ENCODE assay signal across 8 cellular contexts in the genomic region with DNA sequence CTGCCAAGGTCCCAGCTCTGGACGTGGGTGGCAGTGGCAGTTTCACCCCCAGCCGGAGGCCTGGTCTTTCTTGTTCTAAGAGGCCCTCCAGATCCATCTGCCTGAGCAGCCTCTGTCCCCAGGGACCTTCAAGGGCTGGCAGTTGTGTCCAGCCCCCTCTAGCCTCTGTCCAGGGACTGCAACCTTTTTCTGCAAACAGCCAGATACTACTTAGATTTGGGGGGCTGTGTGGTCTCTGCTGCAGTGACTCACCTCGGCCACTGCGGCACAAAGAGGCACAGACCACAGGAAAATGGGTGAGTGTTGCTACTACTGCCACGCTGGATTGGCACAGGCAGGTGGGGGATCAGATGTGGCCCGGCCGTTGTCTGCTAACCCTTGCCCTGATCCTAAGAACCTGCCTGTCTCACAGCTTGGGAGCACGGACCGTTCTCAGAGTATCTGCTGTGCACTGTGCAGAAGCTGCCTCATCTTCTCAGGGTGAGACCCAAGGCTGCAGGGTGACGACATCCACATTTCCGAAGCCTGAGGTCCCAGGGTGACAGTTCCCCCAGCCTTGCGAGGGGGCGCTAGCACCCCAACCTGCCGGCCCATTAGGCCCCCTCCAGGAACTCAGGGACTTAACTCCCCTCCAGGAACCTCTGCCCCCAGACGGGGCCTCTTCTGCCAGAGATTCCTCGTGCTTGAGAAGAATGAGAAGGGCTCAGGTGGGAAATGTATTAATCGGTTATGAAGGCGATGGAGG. TPM values are rescaled to one million over a fixed set of nuclear protein-coding genes. Genes with fewer than 3 reads are reported as not detected.
DNase-seq lines count a peak whose midpoint lies in the region; ATAC-seq, FAIRE-seq and TF ChIP-seq lines count a peak whose summit lies in the region.
"Had no signal": no experiment of that assay in that cellular context is flagged by ENCODE, and none has a peak within 500 bp of the region (broad histone marks: within the 10 kb centered on the region; RNA-seq: fewer than 3 reads in every experiment).

No MANE protein-coding gene starts in this region.

- H3K9me3 ChIP-seq in HEK293 (ENCODE audit: control insufficient read depth, insufficient read depth, low read depth, low read length): no peaks in the 10 kb centered on the region
- H3K9me3 ChIP-seq in GM12878 (replicated peaks; ENCODE audit: control insufficient read depth, insufficient read depth, low read length): no peaks in the 10 kb centered on the region
- H3K9me3 ChIP-seq in neural cell (ENCODE audit: low read length): no peaks in the 10 kb centered on the region

- RAD21 ChIA-PET in GM12878 (lab: Charles Lee; ENCODE audit: unreplicated experiment): no interaction called here

- H3K4me3 ChIP-seq in HEK293 (ENCODE audit: low read depth, low read length) (no peak overlapping the region), GM12878 (no peak overlapping the region), neural cell (ENCODE audit: low read length) (no peak overlapping the region)

- FAIRE-seq in GM12878 (lab: Jason Lieb, UNC): no peak

- CTCF ChIA-PET in HEK293 (lab: Yijun Ruan, JAX) (interaction anchor here (0.6 to 14.2 kb wide), 7 partner anchors 14 to 1531 kb away, joined by 3 to 175 read pairs (median 13); partner anchors contain the start of genes BIRC5 and MXRA7), GM12878 (lab: Yijun Ruan, JAX) (interaction anchor here (2.5 to 3.9 kb wide), 3 partner anchors 19 to 59 kb away, joined by 8 to 37 read pairs (median 9); no protein-coding TSS in a partner anchor)

- TF ChIP-seq EP300 in GM12878 (IDR thresholded peaks at IDR 0.05; ENCODE audit: borderline replicate concordance in 1 of 2, control insufficient read depth in 1 of 2, low read depth in 2 of 2, low read length in 2 of 2): no peak
- TF ChIP-seq EP300 in neural cell (conservative IDR thresholded peaks at IDR 0.05; ENCODE audit: poor library complexity, severe bottlenecking): no peak

- SMC1A ChIA-PET in GM12878 (lab: Charles Lee; ENCODE audit: uncharacterized antibody, unreplicated experiment): no interaction called here

- H3K4me2 ChIP-seq in GM12878 (ENCODE audit: control insufficient read depth, insufficient read depth) (no peak overlapping the region), neural cell (ENCODE audit: low read length) (no peak overlapping the region)

- H3K9ac ChIP-seq in GM12878 (ENCODE audit: control insufficient read depth, insufficient read depth, low read length) (no peak overlapping the region), neural cell (ENCODE audit: low read length) (no peak overlapping the region)

- TF ChIP-seq CTCF in HEK293 (tag by site-specific recombination; IDR thresholded peaks at IDR 0.05) (0 out of 2 replicates have a peak, but pooled peaks have one; percentile 47), GM12878 (IDR thresholded peaks at IDR 0.05 in 2 of 3, conservative IDR thresholded peaks at IDR 0.05 in 1 of 3; ENCODE audit: control insufficient read depth in 2 of 3, extremely low read depth in 1 of 3, insufficient read depth in 1 of 3, low read depth in 3 of 3, low read length in 3 of 3) (0 out of 6 replicates have a peak, but pooled peaks of 1 of the 3 experiments have one; percentile 2), neural cell (IDR thresholded peaks at IDR 0.05; ENCODE audit: poor library complexity, severe bottlenecking) (peak; percentile 10)

- H3K27me3 ChIP-seq in GM12878 (replicated peaks in 1 of 2; ENCODE audit: control insufficient read depth in 2 of 2, insufficient read depth in 2 of 2, low read length in 1 of 2): peaks cover 0 to 6% of the 10 kb centered on the region in 2 experiments; a peak in 2 of 4 replicates
- no peaks in the 10 kb centered on the region for H3K27me3 ChIP-seq in neural cell (ENCODE audit: insufficient read depth, low read depth, low read length)

- TF ChIP-seq POLR2A in GM12878 (IDR thresholded peaks at IDR 0.05; ENCODE audit: low read depth, low read length): no peak

- H3K4me1 ChIP-seq in HEK293 (ENCODE audit: control insufficient read depth, insufficient read depth, low read length): peaks cover 1% of the 10 kb centered on the region
- H3K4me1 ChIP-seq in GM12878 (ENCODE audit: control insufficient read depth, insufficient read depth, low read length): no peaks in the 10 kb centered on the region

- no peaks in the 10 kb centered on the region for H4K20me1 ChIP-seq in GM12878 (ENCODE audit: control insufficient read depth, insufficient read depth)
- no peaks in the 10 kb centered on the region for H4K20me1 ChIP-seq in neural cell (ENCODE audit: insufficient read depth)

- intact Hi-C loops in GM12878 (cut with micrococcal nuclease; ENCODE audit: unreplicated experiment): no loop called here

- no peaks in the 10 kb centered on the region for H3K9me2 ChIP-seq in neural cell (ENCODE audit: insufficient read depth, low read length)

- ATAC-seq in GM12878 (peak; percentile 20; the same call in 2 of the 3 replicates), HG02981 (IDR thresholded peaks at IDR 0.05; ENCODE audit: unreplicated experiment) (no peak)

- H2AFZ ChIP-seq in GM12878 (ENCODE audit: control insufficient read depth, low read depth, low read length) (no peak overlapping the region), neural cell (ENCODE audit: low read depth, low read length) (no peak overlapping the region)

- no peaks in the 10 kb centered on the region for H3F3A ChIP-seq in neural cell (ENCODE audit: insufficient read depth, low read length, poor library complexity, severe bottlenecking)

- DNase-seq in GM12878 (ENCODE audit: low read depth, low spot score) (no peak), ecto neural progenitor cell (ENCODE audit: low spot score) (no peak)
- no peak for DNase-seq in activated naive CD4-positive, alpha-beta T cell treated with Interleukin-2 at 50 U/mL for 16 hours
- DNase-seq: activated effector memory CD4-positive, alpha-beta T cell treated with anti-CD3 and anti-CD28 coated beads, Interleukin-2, amount 50 U/mL, for 16 hours; NCI-H774 had no signal

- H3K27ac ChIP-seq in HEK293 (ENCODE audit: extremely low read depth, low read depth, low read length): 0 out of 2 replicates have a peak overlapping the region, but pooled peaks have one; percentile 33
- no peak overlapping the region for H3K27ac ChIP-seq in GM12878 (ENCODE audit: control insufficient read depth, insufficient read depth)
- no peak overlapping the region for H3K27ac ChIP-seq in neural cell (ENCODE audit: low read length)

- 29% methylated on average over 18 of the region's 18 CpGs for WGBS in GM12878 (ENCODE audit: insufficient coverage, insufficient replicate concordance, low lambda C conversion rate, missing lambda C conversion rate)

- POLR2A ChIA-PET in HEK293 (lab: Yijun Ruan, JAX) (interaction anchor here (0.6 to 0.9 kb wide), 3 partner anchors 12 to 550 kb away, joined by 3 to 7 read pairs (median 4); no protein-coding TSS in a partner anchor), GM12878 (lab: Charles Lee) (no interaction called here)

- BruUV-seq in GM12878 (replicated peaks; lab: Mats Ljungman, UMichigan): no TSS peak

- no peak for TF ChIP-seq RAD21 in GM12878 (IDR thresholded peaks at IDR 0.05; ENCODE audit: insufficient read depth, low read depth, low read length)
- TF ChIP-seq RAD21 in neural cell (conservative IDR thresholded peaks at IDR 0.05): no peak

- H3K79me2 ChIP-seq in GM12878 (ENCODE audit: control insufficient read depth, insufficient read depth, low read length): no peaks in the 10 kb centered on the region
- H3K79me2 ChIP-seq in neural cell (replicated peaks; ENCODE audit: insufficient read depth, low read length): no peaks in the 10 kb centered on the region

- in situ Hi-C loops in GM12878 (cut with MboI): loop anchor here (5.0 kb wide), 1 partner anchor 161 kb away; no protein-coding TSS in a partner anchor

- H3K36me3 ChIP-seq in HEK293 (ENCODE audit: control insufficient read depth in 2 of 2, insufficient read depth in 1 of 2, low read length in 2 of 2) (peaks cover 0 to 53% of the 10 kb centered on the region in 2 experiments; a peak in 1 of 3 replicates), GM12878 (ENCODE audit: control insufficient read depth in 2 of 2, insufficient read depth in 2 of 2, low read length in 1 of 2) (no peaks in the 10 kb centered on the region), neural cell (ENCODE audit: insufficient read depth, low read length) (no peaks in the 10 kb centered on the region)

RNA-seq across cellular contexts. Expression of gene MXRA7, which starts 27.6 kb away (rescaled TPM):
- 0.33 and 0.54 TPM in 2 replicates for total RNA-seq in GM12878 (2013; cell fraction: nucleolus; rRNA removed)
- total RNA-seq in GM12878 (2014; rRNA removed): 0.56 and 1.9 TPM in 2 replicates
- total RNA-seq in GM12878 (2014; rRNA removed; fragmentation: Illumina TruSeq; extraction: Trizol): 0.49 and 0.60 TPM in 2 replicates
- 1.1 and 1.3 TPM in 2 replicates for total RNA-seq in GM12878 (2021)
- 0.50 TPM for polyA plus RNA-seq in GM12878 (2011; ENCODE audit: low read depth)
- polyA plus RNA-seq in GM12878 (2011; rRNA removed): 0.15 and 0.30 TPM in 2 replicates
- polyA plus RNA-seq in GM12878 (2011; cell fraction: cytosol; rRNA removed): 0.03 and 0.06 TPM in 2 replicates
- polyA plus RNA-seq in GM12878 (2011; cell fraction: nucleus; rRNA removed): 0.06 and 0.07 TPM in 2 replicates
- polyA plus RNA-seq in GM12878 (2012): 0.66 and 0.87 TPM in 2 replicates
- polyA plus RNA-seq in GM12878 (2014; fragmentation: Illumina TruSeq; extraction: Trizol): 0.96 and 3.4 TPM in 2 replicates
- polyA plus RNA-seq in GM12878 (2014; fragmentation: Nextera tagmentation; extraction: Ambion mirVana): under 1 TPM; 0.03 to 0.16 TPM
- 0.48 and 2.0 TPM in 2 replicates for polyA plus RNA-seq in GM12878 (2014; rRNA removed)
- under 1 TPM; 0.08 to 0.18 TPM for polyA plus RNA-seq in GM12878 (2016; fragmentation: Nextera tagmentation; extraction: Ambion mirVana)
- polyA minus RNA-seq in GM12878 (2011; rRNA and poly(A)+ RNA removed): 0.10 TPM in 1 of 2 replicates, not detected in the other
- not detected in 2 replicates for polyA minus RNA-seq in GM12878 (2011; cell fraction: cytosol; rRNA and poly(A)+ RNA removed)
- not detected in 2 replicates for polyA minus RNA-seq in GM12878 (2011; cell fraction: nucleus; rRNA and poly(A)+ RNA removed)
- polyA plus RNA-seq in neural cell: 137 and 143 TPM in 2 replicates
- 109 and 114 TPM in 2 replicates for polyA minus RNA-seq in neural cell

RNA-seq across cellular contexts. Expression of gene ST6GALNAC1, which starts 39.6 kb away (rescaled TPM):
- total RNA-seq in GM12878 (2013; cell fraction: nucleolus; rRNA removed): not detected in 2 replicates
- total RNA-seq in GM12878 (2014; rRNA removed) (not detected in 2 replicates), GM12878 (2014; rRNA removed; fragmentation: Illumina TruSeq; extraction: Trizol) (not detected in 2 replicates), GM12878 (2021) (0.08 and 0.29 TPM in 2 replicates)
- not detected for polyA plus RNA-seq in GM12878 (2011; ENCODE audit: low read depth)
- polyA plus RNA-seq in GM12878 (2011; rRNA removed) (not detected in 2 replicates), GM12878 (2014; fragmentation: Illumina TruSeq; extraction: Trizol) (not detected in 2 replicates), GM12878 (2014; fragmentation: Nextera tagmentation; extraction: Ambion mirVana) (not detected), GM12878 (2014; rRNA removed) (not detected in 2 replicates), GM12878 (2016; fragmentation: Nextera tagmentation; extraction: Ambion mirVana) (not detected), neural cell (not detected in 2 replicates)
- not detected in 2 replicates for polyA plus RNA-seq in GM12878 (2011; cell fraction: cytosol; rRNA removed)
- not detected in 2 replicates for polyA plus RNA-seq in GM12878 (2011; cell fraction: nucleus; rRNA removed)
- polyA plus RNA-seq in GM12878 (2012): not detected in 2 replicates
- not detected in 2 replicates for polyA minus RNA-seq in GM12878 (2011; rRNA and poly(A)+ RNA removed)
- polyA minus RNA-seq in GM12878 (2011; cell fraction: cytosol; rRNA and poly(A)+ RNA removed): not detected in 2 replicates
- polyA minus RNA-seq in GM12878 (2011; cell fraction: nucleus; rRNA and poly(A)+ RNA removed): not detected in 2 replicates
- not detected in 2 replicates for polyA minus RNA-seq in neural cell

RNA-seq across cellular contexts. Expression of gene JMJD6, which starts 43.2 kb away (rescaled TPM):
- total RNA-seq in GM12878 (2013; cell fraction: nucleolus; rRNA removed): 22.2 and 23.3 TPM in 2 replicates
- 17.0 and 18.2 TPM in 2 replicates for total RNA-seq in GM12878 (2014; rRNA removed)
- 16.7 and 19.2 TPM in 2 replicates for total RNA-seq in GM12878 (2014; rRNA removed; fragmentation: Illumina TruSeq; extraction: Trizol)
- total RNA-seq in GM12878 (2021): 26.8 and 30.4 TPM in 2 replicates
- 18.4 TPM for polyA plus RNA-seq in GM12878 (2011; ENCODE audit: low read depth)
- 12.5 and 22.5 TPM in 2 replicates for polyA plus RNA-seq in GM12878 (2011; rRNA removed)
- 27.6 and 31.8 TPM in 2 replicates for polyA plus RNA-seq in GM12878 (2011; cell fraction: cytosol; rRNA removed)
- 66.5 and 72.0 TPM in 2 replicates for polyA plus RNA-seq in GM12878 (2011; cell fraction: nucleus; rRNA removed)
- polyA plus RNA-seq in GM12878 (2012): 22.8 and 29.0 TPM in 2 replicates
- 19.1 and 21.8 TPM in 2 replicates for polyA plus RNA-seq in GM12878 (2014; fragmentation: Illumina TruSeq; extraction: Trizol)
- 1 to 10 TPM; 1.2 to 6.5 TPM for polyA plus RNA-seq in GM12878 (2014; fragmentation: Nextera tagmentation; extraction: Ambion mirVana)
- polyA plus RNA-seq in GM12878 (2014; rRNA removed): 24.2 and 27.6 TPM in 2 replicates
- polyA plus RNA-seq in GM12878 (2016; fragmentation: Nextera tagmentation; extraction: Ambion mirVana): 10 to 100 TPM; 32.6 to 36.0 TPM
- 9.0 and 10.2 TPM in 2 replicates for polyA minus RNA-seq in GM12878 (2011; rRNA and poly(A)+ RNA removed)
- polyA minus RNA-seq in GM12878 (2011; cell fraction: cytosol; rRNA and poly(A)+ RNA removed): 6.4 and 6.7 TPM in 2 replicates
- polyA minus RNA-seq in GM12878 (2011; cell fraction: nucleus; rRNA and poly(A)+ RNA removed): 10.4 and 16.3 TPM in 2 replicates
- 21.7 and 37.6 TPM in 2 replicates for polyA plus RNA-seq in neural cell
- polyA minus RNA-seq in neural cell: 23.3 and 23.4 TPM in 2 replicates

RNA-seq across cellular contexts. Expression of gene METTL23, which starts 43.5 kb away (rescaled TPM):
- 24.5 and 25.5 TPM in 2 replicates for total RNA-seq in GM12878 (2013; cell fraction: nucleolus; rRNA removed)
- total RNA-seq in GM12878 (2014; rRNA removed) (32.0 and 33.4 TPM in 2 replicates), GM12878 (2014; rRNA removed; fragmentation: Illumina TruSeq; extraction: Trizol) (23.2 and 26.7 TPM in 2 replicates), GM12878 (2021) (25.6 and 28.0 TPM in 2 replicates)
- 43.8 TPM for polyA plus RNA-seq in GM12878 (2011; ENCODE audit: low read depth)
- polyA plus RNA-seq in GM12878 (2011; rRNA removed) (52.0 and 64.0 TPM in 2 replicates), GM12878 (2014; fragmentation: Illumina TruSeq; extraction: Trizol) (29.9 and 44.8 TPM in 2 replicates), GM12878 (2014; fragmentation: Nextera tagmentation; extraction: Ambion mirVana) (10 to 100 TPM; 27.3 to 29.4 TPM), GM12878 (2014; rRNA removed) (35.0 and 42.7 TPM in 2 replicates), GM12878 (2016; fragmentation: Nextera tagmentation; extraction: Ambion mirVana) (10 to 100 TPM; 61.4 to 61.5 TPM), neural cell (53.3 and 59.8 TPM in 2 replicates)
- 31.3 and 35.8 TPM in 2 replicates for polyA plus RNA-seq in GM12878 (2011; cell fraction: cytosol; rRNA removed)
- 27.8 and 36.4 TPM in 2 replicates for polyA plus RNA-seq in GM12878 (2011; cell fraction: nucleus; rRNA removed)
- polyA plus RNA-seq in GM12878 (2012): 36.6 and 41.5 TPM in 2 replicates
- 17.4 and 21.7 TPM in 2 replicates for polyA minus RNA-seq in GM12878 (2011; rRNA and poly(A)+ RNA removed)
- polyA minus RNA-seq in GM12878 (2011; cell fraction: cytosol; rRNA and poly(A)+ RNA removed): 5.7 and 7.1 TPM in 2 replicates
- 10.8 and 11.2 TPM in 2 replicates for polyA minus RNA-seq in GM12878 (2011; cell fraction: nucleus; rRNA and poly(A)+ RNA removed)
- polyA minus RNA-seq in neural cell: 21.7 and 26.0 TPM in 2 replicates

RNA-seq across cellular contexts. Expression of gene SRSF2, which starts 53.9 kb away (rescaled TPM):
- total RNA-seq in GM12878 (2013; cell fraction: nucleolus; rRNA removed): 562 and 723 TPM in 2 replicates
- 640 and 710 TPM in 2 replicates for total RNA-seq in GM12878 (2014; rRNA removed)
- 257 and 261 TPM in 2 replicates for total RNA-seq in GM12878 (2014; rRNA removed; fragmentation: Illumina TruSeq; extraction: Trizol)
- 532 and 545 TPM in 2 replicates for total RNA-seq in GM12878 (2021)
- 168 TPM for polyA plus RNA-seq in GM12878 (2011; ENCODE audit: low read depth)
- polyA plus RNA-seq in GM12878 (2011; rRNA removed): 484 and 614 TPM in 2 replicates
- polyA plus RNA-seq in GM12878 (2011; cell fraction: cytosol; rRNA removed): 262 and 617 TPM in 2 replicates
- polyA plus RNA-seq in GM12878 (2011; cell fraction: nucleus; rRNA removed): 1,271 and 1,407 TPM in 2 replicates
- polyA plus RNA-seq in GM12878 (2012): 265 and 285 TPM in 2 replicates
- 414 and 418 TPM in 2 replicates for polyA plus RNA-seq in GM12878 (2014; fragmentation: Illumina TruSeq; extraction: Trizol)
- polyA plus RNA-seq in GM12878 (2014; fragmentation: Nextera tagmentation; extraction: Ambion mirVana): 100 to 1,000 TPM; 225 to 363 TPM
- polyA plus RNA-seq in GM12878 (2014; rRNA removed): 795 and 1,321 TPM in 2 replicates
- polyA plus RNA-seq in GM12878 (2016; fragmentation: Nextera tagmentation; extraction: Ambion mirVana): 100 to 1,000 TPM; 392 to 407 TPM
- 114 and 147 TPM in 2 replicates for polyA minus RNA-seq in GM12878 (2011; rRNA and poly(A)+ RNA removed)
- 187 and 201 TPM in 2 replicates for polyA minus RNA-seq in GM12878 (2011; cell fraction: cytosol; rRNA and poly(A)+ RNA removed)
- 579 and 952 TPM in 2 replicates for polyA minus RNA-seq in GM12878 (2011; cell fraction: nucleus; rRNA and poly(A)+ RNA removed)
- polyA plus RNA-seq in neural cell: 350 and 355 TPM in 2 replicates
- 135 and 143 TPM in 2 replicates for polyA minus RNA-seq in neural cell

Comparison
In these comparisons a context has a peak if more than half of its experiments do, and no peak if none do; other contexts are left out.
1. RNA of gene MXRA7, which starts 27.6 kb away (polyA plus RNA-seq): 137 to 143 TPM in neural cell; 0.03 to 3.4 TPM in GM12878; every median in the first group is over 10 times any median in the second.